Comparison of ENCODE assay signal across 8 cellular contexts in the genomic region with DNA sequence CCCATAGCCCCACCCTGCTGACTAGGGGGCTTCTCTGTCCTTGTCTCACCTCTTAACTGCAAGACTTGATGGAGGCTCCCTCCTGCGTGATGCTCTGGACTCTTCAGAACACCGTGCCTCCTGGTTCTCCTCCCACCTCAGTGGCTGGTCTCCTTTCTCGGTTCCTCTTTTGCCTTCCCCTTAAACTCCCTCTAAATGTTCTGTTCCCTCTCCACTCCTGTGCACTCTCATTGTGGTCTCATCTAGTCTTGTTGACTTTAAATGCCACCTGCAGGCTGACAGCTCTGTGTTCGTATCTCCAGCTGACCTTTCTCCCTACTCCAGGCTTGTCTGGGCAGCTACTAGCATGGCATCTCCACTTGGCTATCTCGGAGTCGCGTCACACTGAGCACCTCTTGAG. TPM values are rescaled to one million over a fixed set of nuclear protein-coding genes. Genes with fewer than 3 reads are reported as not detected.
DNase-seq lines count a peak whose midpoint lies in the region; ATAC-seq and TF ChIP-seq lines count a peak whose summit lies in the region.

No MANE protein-coding gene starts in this region.

- peak; percentile 63 for ATAC-seq in GM19468 (IDR thresholded peaks at IDR 0.05; ENCODE audit: extremely low read depth, unreplicated experiment)
- peak; percentile 86 for ATAC-seq in HG03378 (IDR thresholded peaks at IDR 0.05; ENCODE audit: unreplicated experiment)

- no peak overlapping the region for H3K4me3 Mint-ChIP-seq in dendritic cell treated with granulocyte-macrophage colony-stimulating factor and Interleukin-4, amounts not matched to agents 40 ng/mL and 50 ng/mL, for 4 days
- H3K4me3 Mint-ChIP-seq in HFFc6: no peak overlapping the region

- intact Hi-C loops in dendritic cell treated with granulocyte-macrophage colony-stimulating factor and Interleukin-4, amounts not matched to agents 40 ng/mL and 50 ng/mL, for 4 days (cut with micrococcal nuclease): loop anchor here (2.0 kb wide), 1 partner anchor 32 kb away; no protein-coding TSS in a partner anchor

- peaks cover 23% of the 10 kb centered on the region for H3K4me1 Mint-ChIP-seq in dendritic cell treated with granulocyte-macrophage colony-stimulating factor and Interleukin-4, amounts not matched to agents 40 ng/mL and 50 ng/mL, for 4 days (ENCODE audit: low read depth)
- H3K4me1 Mint-ChIP-seq in HFFc6 (ENCODE audit: low read depth): peaks cover 9% of the 10 kb centered on the region; the same call in 1 of the 2 replicates

- peak overlapping the region; percentile 55 for H3K27ac Mint-ChIP-seq in dendritic cell treated with granulocyte-macrophage colony-stimulating factor and Interleukin-4, amounts not matched to agents 40 ng/mL and 50 ng/mL, for 4 days
- no peak overlapping the region for H3K27ac Mint-ChIP-seq in HFFc6

- TF ChIP-seq CTCF in GM13977 (IDR thresholded peaks at IDR 0.05; ENCODE audit: extremely low read depth, insufficient read depth, missing control alignments): peak; percentile 42
- no peak for TF ChIP-seq CTCF in HFFc6 (IDR thresholded peaks at IDR 0.05)

- H3K36me3 Mint-ChIP-seq in dendritic cell treated with granulocyte-macrophage colony-stimulating factor and Interleukin-4, amounts not matched to agents 40 ng/mL and 50 ng/mL, for 4 days (ENCODE audit: low read depth): peaks cover 100% of the 10 kb centered on the region
- peaks cover 80% of the 10 kb centered on the region for H3K36me3 Mint-ChIP-seq in HFFc6 (ENCODE audit: low read depth)

- DNase-seq in GM13977 (ENCODE audit: low spot score): peak; percentile 69
- no peak for DNase-seq in HFFc6
- DNase-seq in NCI-H187 treated with DMSO at 0.1 percent for 48 hours (lab: John Stamatoyannopoulos, UW): no peak
- DNase-seq in SHP77 treated with DMSO at 0.1 percent for 48 hours (lab: John Stamatoyannopoulos, UW): no peak
- DNase-seq in stimulated activated CD4-positive, alpha-beta T cell treated with anti-CD3 and anti-CD28 coated beads, Interleukin-12 subunit alpha, Interleukin-12 subunit beta, amount 100 ng/mL, for 4 hours: no peak

- H3K27me3 Mint-ChIP-seq in dendritic cell treated with granulocyte-macrophage colony-stimulating factor and Interleukin-4, amounts not matched to agents 40 ng/mL and 50 ng/mL, for 4 days: no peaks in the 10 kb centered on the region
- H3K27me3 Mint-ChIP-seq in HFFc6 (ENCODE audit: insufficient read depth): no peaks in the 10 kb centered on the region; the same call in 1 of the 2 replicates

- H3K9me3 Mint-ChIP-seq in dendritic cell treated with granulocyte-macrophage colony-stimulating factor and Interleukin-4, amounts not matched to agents 40 ng/mL and 50 ng/mL, for 4 days: no peaks in the 10 kb centered on the region
- H3K9me3 Mint-ChIP-seq in HFFc6: no peaks in the 10 kb centered on the region

- in situ Hi-C loops in GM13977 (cut with MboI; ENCODE audit: low pct_unique_long_range_greater_than_20kb, low sequenced_read_pairs, unreplicated experiment): no loop called here

RNA-seq across cellular contexts. Expression of a gene that starts 28.3 kb away (rescaled TPM):
- total RNA-seq in HFFc6 (2021; fragmentation: NEBNext Ultra II Directional; extraction: Animal tissue kit (Norgen Biotek cat#: 25700)): 100 to 1,000 TPM; 364 to 643 (median 408) TPM
